Comparison of ENCODE assay signal across 9 cellular contexts in genomic region chr6:21769405-21769851, GRCh38.
DNase-seq lines count a peak whose midpoint lies in the region; ATAC-seq and TF ChIP-seq lines count a peak whose summit lies in the region.
"Had no signal": no experiment of that assay in that cellular context is flagged by ENCODE, and none has a peak within 500 bp of the region (broad histone marks: within the 10 kb centered on the region; RNA-seq: fewer than 3 reads in every experiment).

No MANE protein-coding gene starts in this region.

- TF ChIP-seq CTCF in HFF-Myc (IDR thresholded peaks at IDR 0.05; ENCODE audit: low read depth, low read length, missing control alignments) = no peak
- no peak for TF ChIP-seq CTCF in brain microvascular endothelial cell (IDR thresholded peaks at IDR 0.05; ENCODE audit: low read depth, low read length, missing control alignments)

- DNase-seq in HFF-Myc (ENCODE audit: extremely low read depth, low read depth) (peak; percentile 75), brain microvascular endothelial cell (peak; percentile 92), iPS DF 6.9 (ENCODE audit: low read depth, low spot score) (peak; percentile 43), smooth muscle cell of the brain vasculature (ENCODE audit: low read depth, low spot score) (peak; percentile 53), cerebellar cortex (ENCODE audit: low spot score) (no peak), DMS53 (lab: John Stamatoyannopoulos, UW) (no peak), retina (no peak)

- H3K4me1 ChIP-seq in iPS DF 6.9 (ENCODE audit: control insufficient read depth, insufficient read depth, low read length) = peaks cover 3% of the 10 kb centered on the region; the same call in 1 of the 2 replicates

- no peaks in the 10 kb centered on the region for H3K36me3 ChIP-seq in brain microvascular endothelial cell (replicated peaks)
- no peaks in the 10 kb centered on the region for H3K36me3 ChIP-seq in iPS DF 6.9 (ENCODE audit: control insufficient read depth, insufficient read depth, low read length)

- no peaks in the 10 kb centered on the region for H3K27me3 ChIP-seq in brain microvascular endothelial cell (replicated peaks)
- no peaks in the 10 kb centered on the region for H3K27me3 ChIP-seq in iPS DF 6.9 (ENCODE audit: control insufficient read depth, insufficient read depth, low read length)

- H3K27ac ChIP-seq in brain microvascular endothelial cell (peak overlapping the region; percentile 83), iPS DF 6.9 (ENCODE audit: low read length) (no peak overlapping the region)

- ATAC-seq in HG02840 (IDR thresholded peaks at IDR 0.05; ENCODE audit: low FRiP score, unreplicated experiment) = no peak
- ATAC-seq: activated T-helper 17 cell treated with anti-CD3 and anti-CD28 coated beads, Interleukin-2, amount 50 U/mL, for 72 hours had no signal

- no CpG with 5 or more reads among the region's 2 CpGs for WGBS in iPS DF 6.9 (ENCODE audit: insufficient coverage, insufficient read length)

- no peaks in the 10 kb centered on the region for H3K9me3 ChIP-seq in iPS DF 6.9 (ENCODE audit: control insufficient read depth, insufficient read depth, low read length)

- in situ Hi-C loops in brain microvascular endothelial cell (cut with HindIII; ENCODE audit: low pct_ligation_motif_present, low sequenced_read_pairs) = no loop called here

- no peak overlapping the region for H3K4me3 ChIP-seq in HFF-Myc (replicated peaks; ENCODE audit: low read depth, low read length)
- H3K4me3 ChIP-seq in brain microvascular endothelial cell (ENCODE audit: low read depth, low read length) = no peak overlapping the region
- H3K4me3 ChIP-seq in iPS DF 6.9 (ENCODE audit: low read length) = no peak overlapping the region

Comparison
In these comparisons a context has a peak if more than half of its experiments do, and no peak if none do; other contexts are left out.
1. DNase-seq: peak in HFF-Myc (single experiment), brain microvascular endothelial cell (single experiment), iPS DF 6.9 (single experiment) and smooth muscle cell of the brain vasculature (single experiment); none in cerebellar cortex (single experiment), DMS53 (single experiment) and retina (single experiment).